In genomic region chr19:38023661-38024574, GRCh38 we compare ENCODE assay signal across 14 cellular contexts.
DNase-seq lines count a peak whose midpoint lies in the region; ATAC-seq, FAIRE-seq and TF ChIP-seq lines count a peak whose summit lies in the region.
"Had no signal": no experiment of that assay in that cellular context is flagged by ENCODE, and none has a peak within 500 bp of the region (broad histone marks: within the 10 kb centered on the region; RNA-seq: fewer than 3 reads in every experiment).

No MANE protein-coding gene starts in this region.

- 74 to 80% methylated on average over 5 to 13 of the region's 13 CpGs for WGBS in transverse colon (ENCODE audit: low coverage in 1 of 2), 2 donors
- 37 to 59% (median 45%) methylated on average over 13 of the region's 13 CpGs for WGBS in small intestine, 3 donors

- no peak for TF ChIP-seq EP300 in transverse colon (IDR thresholded peaks at IDR 0.05; ENCODE audit: low read depth)

- in situ Hi-C loops in transverse colon (cut with MboI; ENCODE audit: low pct_ligation_motif_present in 1 of 4, low pct_unique_long_range_greater_than_20kb in 1 of 4, low sequenced_read_pairs in 3 of 4) = no loop called here

- no peaks in the 10 kb centered on the region for H3K36me3 Mint-ChIP-seq in activated naive CD4-positive, alpha-beta T cell treated with anti-CD3 and anti-CD28 coated beads, Interleukin-2, amount 50 U/mL, for 72 hours
- H3K36me3 Mint-ChIP-seq in nephron (ENCODE audit: low read depth) (no peaks in the 10 kb centered on the region), CD14-positive monocyte (peaks cover 0 to 2% of the 10 kb centered on the region in 2 donors)

- H3K36me3 ChIP-seq in transverse colon (no peaks in the 10 kb centered on the region), small intestine (ENCODE audit: control insufficient read depth in 2 of 2, insufficient read depth in 2 of 2, low read length in 2 of 2) (peaks cover 2 to 3% of the 10 kb centered on the region in 2 donors)
- H3K36me3 ChIP-seq: thoracic aorta had no signal

- no peak for TF ChIP-seq POLR2A in transverse colon (IDR thresholded peaks at IDR 0.05)

- H3K27me3 ChIP-seq in dorsolateral prefrontal cortex = no peaks in the 10 kb centered on the region
- H3K27me3 ChIP-seq in transverse colon = no peaks in the 10 kb centered on the region
- no peaks in the 10 kb centered on the region for H3K27me3 ChIP-seq in small intestine (ENCODE audit: control insufficient read depth in 2 of 2, insufficient read depth in 2 of 2, low read length in 2 of 2)

- H3K9me3 ChIP-seq in transverse colon = no peaks in the 10 kb centered on the region
- H3K9me3 ChIP-seq in small intestine (ENCODE audit: control insufficient read depth, low read depth) = no peaks in the 10 kb centered on the region
- H3K9me3 ChIP-seq: thoracic aorta had no signal

- intact Hi-C loops in dorsolateral prefrontal cortex (cut with DNase I) = no loop called here
- intact Hi-C loops in transverse colon (cut with DNase I; ENCODE audit: low total_unique reads) = no loop called here
- intact Hi-C loops in CD14-positive monocyte (cut with micrococcal nuclease) = no loop called here

- H3K27ac ChIP-seq in dorsolateral prefrontal cortex = peak overlapping the region in 39 of 59 donors; percentile 14 to 78 (median 48)
- H3K27ac ChIP-seq in transverse colon = peak overlapping the region; percentile 11 to 46 (median 22)
- peak overlapping the region in 1 of 2 donors; percentile 49 for H3K27ac ChIP-seq in small intestine (ENCODE audit: low read depth in 1 of 2, low read length in 1 of 2)
- H3K27ac ChIP-seq: PC-9, thoracic aorta had no signal

- no peaks in the 10 kb centered on the region for H3K27me3 Mint-ChIP-seq in nephron (ENCODE audit: low read depth)
- H3K27me3 Mint-ChIP-seq in CD14-positive monocyte (ENCODE audit: low read depth in 3 of 3) = peaks cover 0 to 2% (median 2%) of the 10 kb centered on the region in 3 donors
- H3K27me3 Mint-ChIP-seq: T-cell had no signal

- peak overlapping the region; percentile 49 to 55 for H3K27ac Mint-ChIP-seq in activated naive CD4-positive, alpha-beta T cell treated with anti-CD3 and anti-CD28 coated beads, Interleukin-2, amount 50 U/mL, for 72 hours
- H3K27ac Mint-ChIP-seq in nephron (peak overlapping the region; percentile 50 to 77 (median 65)), CD14-positive monocyte (peak overlapping the region in 2 of 7 donors; percentile 50 to 73)
- H3K27ac Mint-ChIP-seq: T-cell had no signal

- H3K4me1 ChIP-seq in transverse colon = peaks cover 0 to 16% (median 10%) of the 10 kb centered on the region in 4 donors
- peaks cover 8 to 15% of the 10 kb centered on the region in 2 donors for H3K4me1 ChIP-seq in small intestine (ENCODE audit: control insufficient read depth in 2 of 2, insufficient read depth in 1 of 2, low read depth in 1 of 2, low read length in 1 of 2)

- no peak for ATAC-seq in activated naive CD4-positive, alpha-beta T cell treated with anti-CD3 and anti-CD28 coated beads, Interleukin-2, amount 50 U/mL, for 72 hours
- ATAC-seq: T-cell had no signal

- no peak overlapping the region for H3K4me3 Mint-ChIP-seq in nephron
- H3K4me3 Mint-ChIP-seq in CD14-positive monocyte = no peak overlapping the region
- H3K4me3 Mint-ChIP-seq: T-cell had no signal

- TF ChIP-seq CTCF in dorsolateral prefrontal cortex (IDR thresholded peaks at IDR 0.05 in 54 of 56, conservative IDR thresholded peaks at IDR 0.05 in 2 of 56; ENCODE audit: low read depth in 1 of 56, partially characterized antibody in 56 of 56) (no peak), nephron (IDR thresholded peaks at IDR 0.05; ENCODE audit: unreplicated experiment in 3 of 3) (no peak), transverse colon (IDR thresholded peaks at IDR 0.05) (no peak), CD14-positive monocyte (IDR thresholded peaks at IDR 0.05) (no peak)

- H3K4me3 ChIP-seq in dorsolateral prefrontal cortex (no peak overlapping the region), transverse colon (no peak overlapping the region), small intestine (ENCODE audit: low read depth in 1 of 2, low read length in 2 of 2) (no peak overlapping the region)
- H3K4me3 ChIP-seq: PC-9, thoracic aorta had no signal

- no peaks in the 10 kb centered on the region for H3K9me3 Mint-ChIP-seq in activated naive CD4-positive, alpha-beta T cell treated with anti-CD3 and anti-CD28 coated beads, Interleukin-2, amount 50 U/mL, for 72 hours
- H3K9me3 Mint-ChIP-seq in nephron (no peaks in the 10 kb centered on the region), CD14-positive monocyte (no peaks in the 10 kb centered on the region)
- H3K9me3 Mint-ChIP-seq: T-cell had no signal

- DNase-seq in activated naive CD4-positive, alpha-beta T cell treated with anti-CD3 and anti-CD28 coated beads, Interleukin-2, amount 50 U/mL, for 72 hours (ENCODE audit: low spot score in 2 of 2) = no peak
- DNase-seq in activated naive CD4-positive, alpha-beta T cell (lab: John Stamatoyannopoulos, UW) = no peak
- DNase-seq in dorsolateral prefrontal cortex (peak in 1 of 10 donors; percentile 10), transverse colon (no peak), CD14-positive monocyte (ENCODE audit: low spot score) (no peak), NCI-H1417 (lab: John Stamatoyannopoulos, UW) (no peak), small intestine (no peak)
- DNase-seq: activated CD4-positive, CD25-positive, alpha-beta regulatory T cell treated with anti-CD3 and anti-CD28 coated beads, Interleukin-2, amount 50 U/mL, for 72 hours; activated T-cell treated with anti-CD3 and anti-CD28 coated beads for 4 hours; T-cell had no signal

- FAIRE-seq in small intestine (lab: Jason Lieb, UNC) = no peak
- FAIRE-seq: D721Med had no signal

- H3K4me1 Mint-ChIP-seq in nephron (peaks cover 17% of the 10 kb centered on the region), CD14-positive monocyte (peaks cover 51% of the 10 kb centered on the region)
